ENCODE assay signal across 8 cellular contexts in the genomic region with DNA sequence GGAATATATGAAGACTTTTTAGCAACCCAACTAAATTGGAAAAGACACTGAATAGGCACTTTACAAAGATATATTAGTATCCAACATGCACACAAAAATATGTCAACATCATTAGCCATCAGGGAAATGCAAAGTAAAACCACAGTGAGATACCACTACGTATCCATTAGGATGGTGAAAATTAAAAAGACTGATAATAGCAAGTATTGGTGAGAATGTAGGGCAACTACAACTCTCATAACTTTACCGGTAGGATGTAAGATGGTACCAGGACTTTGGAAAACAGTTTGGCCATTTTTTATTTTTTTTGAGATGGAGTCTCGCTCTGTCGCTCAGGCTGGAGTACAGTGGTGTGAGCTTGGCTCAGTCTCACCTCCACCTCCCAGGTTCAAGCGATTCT.
"Had no signal": no experiment of that assay in that cellular context is flagged by ENCODE, and none has a peak within 500 bp of the region (broad histone marks: within the 10 kb centered on the region; RNA-seq: fewer than 3 reads in every experiment).

No MANE protein-coding gene starts in this region.

- H3K4me2 ChIP-seq: GM23338 had no signal

- H2AFZ ChIP-seq: GM23338 had no signal

- H3K4me3 ChIP-seq: GM23338 had no signal

- DNase-seq: H9, HCEC 1CT, HFFc6, KG1 had no signal

- FAIRE-seq: H1, H54 had no signal

- H3K27ac ChIP-seq: HL-60 had no signal

- ATAC-seq: GM23338 had no signal
